ENCODE assay signal across 8 cellular contexts in genomic region chr1:2041305-2041704, GRCh38. TPM values are rescaled to one million over a fixed set of nuclear protein-coding genes. Genes with fewer than 3 reads are reported as not detected.
"Had no signal": no experiment of that assay in that cellular context is flagged by ENCODE, and none has a peak within 500 bp of the region (broad histone marks: within the 10 kb centered on the region; RNA-seq: fewer than 3 reads in every experiment).

No MANE protein-coding gene starts in this region.

- DNase-seq: H9, HCEC 1CT, IMR-90 had no signal

- FAIRE-seq: H1, H54, K562 had no signal

- ATAC-seq: GM23338, K562 had no signal

- H3K4me3 ChIP-seq: GM23338, K562 had no signal

RNA-seq across cellular contexts. Expression of gene GABRD, which starts 22.2 kb away (rescaled TPM):
- total RNA-seq: HT-29, IMR-90 had no signal
- polyA plus RNA-seq: IMR-90, K562 had no signal

RNA-seq across cellular contexts. Expression of gene CFAP74, which starts 37.7 kb away (rescaled TPM):
- total RNA-seq: GM23338, HT-29, IMR-90 had no signal
- polyA plus RNA-seq: IMR-90 had no signal
